In genomic region chr3:187738089-187738399, GRCh38 we compare ENCODE assay signal across 1 cellular context.
TF ChIP-seq lines count a peak whose summit lies in the region.

No MANE protein-coding gene starts in this region.

TF ChIP-seq in GM12878, 131 proteins besides CTCF, POLR2A, EP300 and RAD21 (continued from another document):
- TF ChIP-seq EZH2 (IDR thresholded peaks at IDR 0.05; ENCODE audit: borderline replicate concordance, control insufficient read depth, low read depth, low read length): peak; percentile 94; the same call in 1 of the 2 replicates
- no peak for TF ChIP-seq BCL11A (IDR thresholded peaks at IDR 0.05; ENCODE audit: low read depth, low read length)
- no peak for TF ChIP-seq ETV6 (conservative IDR thresholded peaks at IDR 0.05 in 1 of 2, IDR thresholded peaks at IDR 0.05 in 1 of 2; ENCODE audit: borderline replicate concordance in 1 of 2, low read depth in 1 of 2)
- TF ChIP-seq POLR2AphosphoS2 (IDR thresholded peaks at IDR 0.05; ENCODE audit: low read depth, low read length): no peak
TF ChIP-seq in GM12878: peak in this region for 1.
